ENCODE assay signal across 20 cellular contexts in genomic region chr17:22217135-22217534, GRCh38.
"Had no signal": no experiment of that assay in that cellular context is flagged by ENCODE, and none has a peak within 500 bp of the region (broad histone marks: within the 10 kb centered on the region; RNA-seq: fewer than 3 reads in every experiment).

No MANE protein-coding gene starts in this region.

- H3K4me3 ChIP-seq: heart left ventricle, prostate gland had no signal

- H3K9me3 ChIP-seq: heart left ventricle, prostate gland had no signal

- H3K36me3 ChIP-seq: brain microvascular endothelial cell, heart left ventricle, prostate gland had no signal

- DNase-seq: activated CD4-positive, alpha-beta T cell treated with anti-CD3 and anti-CD28 coated beads for 4 hours; activated CD8-positive, alpha-beta memory T cell treated with anti-CD3 and anti-CD28 coated beads, Interleukin-2, amount 50 U/mL, for 48 hours; activated CD8-positive, alpha-beta T cell treated with anti-CD3 and anti-CD28 coated beads for 36 hours; activated gamma-delta T cell treated with Interleukin-2 at 50 U/mL for 16 hours; activated naive CD8-positive, alpha-beta T cell treated with anti-CD3 and anti-CD28 coated beads for 36 hours; brain microvascular endothelial cell; cortex of kidney; effector CD4-positive, alpha-beta T cell; heart left ventricle; left ventricle myocardium superior; occipital lobe; right cardiac atrium; small intestine; stimulated activated CD4-positive, alpha-beta T cell treated with anti-CD3 and anti-CD28 coated beads, Interleukin-4, amount 100 ng/mL, for 4 hours; stimulated activated CD8-positive, alpha-beta memory T cell treated with anti-CD3 and anti-CD28 coated beads, Interleukin-4, amount 100 ng/mL, for 48 hours; stimulated activated naive CD4-positive, alpha-beta T cell treated with Interleukin-2 at 50 U/mL for 16 hours; substantia nigra; T-helper 2 cell had no signal

- H3K27me3 ChIP-seq: brain microvascular endothelial cell had no signal

- H3K27ac ChIP-seq: brain microvascular endothelial cell, heart left ventricle, prostate gland had no signal

- ATAC-seq: activated CD8-positive, alpha-beta T cell treated with anti-CD3 and anti-CD28 coated beads for 36 hours; heart left ventricle; left ventricle myocardium superior; natural killer cell treated with Interleukin-12 subunit alpha and Interleukin-12 subunit beta and Interleukin-15 and Interleukin-18, amount 100 ng/mL, for 72 hours; right cardiac atrium had no signal

- H3K4me1 ChIP-seq: heart left ventricle, prostate gland had no signal
